25 cellular contexts compared by ENCODE assay signal in the genomic region with DNA sequence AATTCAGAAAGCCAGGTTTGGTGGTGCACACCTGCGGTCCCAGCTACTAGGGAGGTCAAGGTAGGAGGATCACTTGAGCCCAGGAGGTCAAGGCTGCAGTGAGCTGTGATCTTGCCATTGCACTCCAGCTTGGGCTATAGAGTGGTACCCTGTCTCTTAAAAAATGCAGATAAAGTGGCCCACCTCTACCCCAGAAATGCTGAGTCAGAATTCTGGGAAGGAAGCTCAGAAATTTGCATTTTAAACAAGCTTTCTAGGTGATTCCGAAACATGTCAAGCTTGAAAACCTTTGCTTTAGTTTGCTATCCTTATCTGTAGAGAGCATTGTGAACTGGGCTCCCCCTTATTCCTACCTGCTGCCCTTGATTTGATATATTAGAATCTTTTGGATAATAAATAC.
"Had no signal": no experiment of that assay in that cellular context is flagged by ENCODE, and none has a peak within 500 bp of the region (broad histone marks: within the 10 kb centered on the region; RNA-seq: fewer than 3 reads in every experiment).

No MANE protein-coding gene starts in this region.

- H3K4me1 ChIP-seq: body of pancreas, breast epithelium had no signal

- H3K4me3 ChIP-seq: adrenal gland, body of pancreas, breast epithelium, SK-N-MC had no signal

- H3K27ac ChIP-seq: adrenal gland, body of pancreas, breast epithelium, SK-N-MC had no signal

- FAIRE-seq: astrocyte, TTC549 had no signal

- H3K9me3 ChIP-seq: adrenal gland, body of pancreas, breast epithelium had no signal

- DNase-seq: activated CD4-positive, alpha-beta T cell treated with anti-CD3 and anti-CD28 coated beads, Interleukin-2, amount 10 ng/mL, durations not matched to agents 24 days and 14 days; activated CD4-positive, alpha-beta T cell treated with anti-CD3 and anti-CD28 coated beads, Interleukin-2, amount 50 U/mL, for 4 hours; activated CD8-positive, alpha-beta T cell treated with anti-CD3 and anti-CD28 coated beads for 36 hours; activated effector memory CD4-positive, alpha-beta T cell treated with anti-CD3 and anti-CD28 coated beads, Interleukin-2, amount 50 U/mL, for 16 hours; activated naive CD4-positive, alpha-beta T cell; activated T-cell treated with anti-CD3 and anti-CD28 coated beads, Interleukin-2, amount 50 U/mL, for 1 hour; activated T-cell treated with anti-CD3 and anti-CD28 coated beads, Interleukin-2, amount 50 U/mL, for 72 hours; adrenal gland; body of pancreas; MM.1S; MV-4-11; NCI-H1092; NCI-H1436 treated with DMSO at 0.1 percent for 48 hours; NCI-H1694 treated with DMSO at 0.1 percent for 48 hours; NCI-H2029; NCI-H345; NCI-H524 treated with DMSO at 0.1 percent for 48 hours; NK-92 treated with Interleukin-12 subunit alpha and Interleukin-12 subunit beta, amount 100 ng/mL, for 24 hours; OCI-M1; Right ventricle myocardium superior had no signal

- H3K27me3 ChIP-seq: adrenal gland, body of pancreas, breast epithelium had no signal

- ATAC-seq: activated CD8-positive, alpha-beta T cell treated with anti-CD3 and anti-CD28 coated beads for 36 hours; activated T-cell treated with anti-CD3 and anti-CD28 coated beads, Interleukin-2, amount 50 U/mL, for 72 hours; activated T-helper 17 cell treated with anti-CD3 and anti-CD28 coated beads, Interleukin-2, amount 50 U/mL, for 72 hours; body of pancreas had no signal

- H3K36me3 ChIP-seq: adrenal gland, breast epithelium had no signal
